ENCODE assay signal across 9 cellular contexts in the genomic region with DNA sequence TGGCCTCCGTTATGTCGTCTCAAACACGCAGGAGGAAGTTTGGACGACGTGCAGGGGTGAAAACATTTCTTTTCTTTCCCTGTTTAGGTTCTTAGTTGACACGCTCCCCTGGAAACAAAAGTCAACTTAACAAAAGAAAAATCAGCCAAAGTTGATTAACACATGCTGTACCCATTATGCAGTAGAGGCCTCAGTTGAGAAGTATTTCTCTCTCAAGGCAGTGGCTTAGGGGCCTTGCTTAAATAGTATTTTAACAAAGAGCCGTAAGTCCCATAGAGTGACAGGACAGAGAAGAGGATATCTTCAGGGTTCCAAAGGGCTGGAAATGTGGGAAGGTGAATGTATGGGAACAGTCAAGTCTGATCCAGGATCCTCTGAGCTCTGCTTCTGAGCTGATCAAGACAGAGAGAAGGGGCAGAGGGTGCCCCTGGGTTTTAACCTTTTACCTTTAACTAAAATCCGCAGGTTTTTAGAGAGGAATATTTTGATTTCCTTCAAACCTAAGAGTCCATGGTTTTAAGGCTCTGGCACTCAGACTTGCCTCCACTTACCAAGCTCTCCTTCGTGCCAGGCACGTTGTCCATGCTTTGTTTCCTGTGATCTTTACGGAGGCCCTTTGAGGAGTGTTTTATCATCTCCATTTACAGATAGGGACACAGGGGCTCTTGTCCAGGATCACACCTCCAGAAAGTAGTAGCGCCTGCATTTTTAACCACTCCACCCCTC. TPM values are rescaled to one million over a fixed set of nuclear protein-coding genes. Genes with fewer than 3 reads are reported as not detected.
DNase-seq lines count a peak whose midpoint lies in the region; ATAC-seq and TF ChIP-seq lines count a peak whose summit lies in the region.
"Had no signal": no experiment of that assay in that cellular context is flagged by ENCODE, and none has a peak within 500 bp of the region (broad histone marks: within the 10 kb centered on the region; RNA-seq: fewer than 3 reads in every experiment).

No MANE protein-coding gene starts in this region.

- intact Hi-C loops in sigmoid colon (cut with DNase I) (no loop called here), sciatic nerve (cut with DNase I) (no loop called here)

- H3K27me3 ChIP-seq in Peyer's patch (no peaks in the 10 kb centered on the region), gastroesophageal sphincter (no peaks in the 10 kb centered on the region), sigmoid colon (no peaks in the 10 kb centered on the region)

- TF ChIP-seq EP300 in gastroesophageal sphincter (IDR thresholded peaks at IDR 0.05) (no peak), sigmoid colon (IDR thresholded peaks at IDR 0.05) (no peak)

- H3K9me3 ChIP-seq in Peyer's patch (no peaks in the 10 kb centered on the region), gastroesophageal sphincter (no peaks in the 10 kb centered on the region), sigmoid colon (no peaks in the 10 kb centered on the region)

- H3K27ac ChIP-seq in Peyer's patch, result peak overlapping the region; percentile 85 to 97 (median 94)
- peak overlapping the region; percentile 24 to 87 (median 80) for H3K27ac ChIP-seq in gastroesophageal sphincter
- peak overlapping the region; percentile 73 to 83 (median 80) for H3K27ac ChIP-seq in sigmoid colon
- H3K27ac ChIP-seq: GM23248 had no signal

- peak overlapping the region; percentile 21; the same call in 1 of the 2 replicates for H3K4me3 ChIP-seq in GM08714 (ENCODE audit: low read length)
- peak overlapping the region; percentile 55 to 75 (median 64) for H3K4me3 ChIP-seq in Peyer's patch
- peak overlapping the region; percentile 46 to 52 for H3K4me3 ChIP-seq in gastroesophageal sphincter
- peak overlapping the region in 2 of 4 donors; percentile 38 to 48 for H3K4me3 ChIP-seq in sigmoid colon
- H3K4me3 ChIP-seq: GM23248 had no signal

- H3K36me3 ChIP-seq in Peyer's patch, result peaks cover 0 to 5% (median 0%) of the 10 kb centered on the region in 3 donors
- H3K36me3 ChIP-seq in gastroesophageal sphincter, result no peaks in the 10 kb centered on the region
- H3K36me3 ChIP-seq in sigmoid colon, result no peaks in the 10 kb centered on the region

- 34 to 52% methylated on average over 10 of the region's 12 CpGs for WGBS in gastroesophageal sphincter (ENCODE audit: low coverage in 1 of 2), 2 donors
- WGBS in sigmoid colon, 2 donors, result 48 to 49% methylated on average over 12 of the region's 12 CpGs

- DNase-seq in Peyer's patch (no peak), sigmoid colon (no peak), sciatic nerve (ENCODE audit: low spot score) (no peak), NCI-H526 treated with DMSO at 0.1 percent for 48 hours (lab: John Stamatoyannopoulos, UW) (no peak), pons (ENCODE audit: low spot score) (no peak)

- ATAC-seq in gastroesophageal sphincter, result no peak
- no peak for ATAC-seq in sciatic nerve
- no peak for ATAC-seq in HG03196 (IDR thresholded peaks at IDR 0.05; ENCODE audit: unreplicated experiment)

- TF ChIP-seq CTCF in Peyer's patch (IDR thresholded peaks at IDR 0.05) (no peak), gastroesophageal sphincter (IDR thresholded peaks at IDR 0.05) (no peak), sigmoid colon (IDR thresholded peaks at IDR 0.05) (no peak)

- TF ChIP-seq POLR2A in Peyer's patch (IDR thresholded peaks at IDR 0.05) (no peak), gastroesophageal sphincter (IDR thresholded peaks at IDR 0.05) (no peak), sigmoid colon (IDR thresholded peaks at IDR 0.05) (no peak)

- H3K4me1 ChIP-seq in Peyer's patch (peaks cover 3 to 24% (median 10%) of the 10 kb centered on the region in 4 donors), gastroesophageal sphincter (peaks cover 2 to 48% (median 4%) of the 10 kb centered on the region in 3 donors), sigmoid colon (peaks cover 0 to 16% (median 7%) of the 10 kb centered on the region in 4 donors)

RNA-seq across cellular contexts. Expression of a gene that starts 0.6 kb away (rescaled TPM):
- total RNA-seq in Peyer's patch (1,000 to 10,000 TPM in 2 of 4 donors, 100 to 1,000 TPM in 2; 759 to 2,006 (median 1,183) TPM), gastroesophageal sphincter (100 to 1,000 TPM; 142 to 720 (median 338) TPM), sigmoid colon (100 to 1,000 TPM; 176 to 362 (median 199) TPM), sciatic nerve (989 TPM)
- 1,000 to 10,000 TPM in 1 of 3 donors, 100 to 1,000 TPM in 2; 208 to 2,186 (median 596) TPM for polyA plus RNA-seq in sigmoid colon
- total RNA-seq: GM23248 had no signal

RNA-seq across cellular contexts. Expression of a gene that starts 36.2 kb away (rescaled TPM):
- total RNA-seq in Peyer's patch, result 1,000 to 10,000 TPM in 3 of 4 donors, 100 to 1,000 TPM in 1; 975 to 1,961 (median 1,274) TPM
- total RNA-seq in gastroesophageal sphincter, result 1,000 to 10,000 TPM; 1,275 to 3,828 (median 2,502) TPM
- total RNA-seq in sigmoid colon, result 1,000 to 10,000 TPM; 3,111 to 5,491 (median 5,342) TPM
- 1,000 to 10,000 TPM; 3,769 to 7,878 (median 4,593) TPM for polyA plus RNA-seq in sigmoid colon
- 1,412 TPM for total RNA-seq in sciatic nerve

RNA-seq across cellular contexts. Expression of a gene that starts 55.8 kb away (rescaled TPM):
- total RNA-seq in Peyer's patch (10 to 100 TPM; 19.4 to 85.0 (median 28.2) TPM), gastroesophageal sphincter (10 to 100 TPM; 25.4 to 55.7 (median 31.0) TPM), sigmoid colon (10 to 100 TPM; 17.4 to 28.1 (median 23.6) TPM), sciatic nerve (30.0 TPM)
- polyA plus RNA-seq in sigmoid colon, result 10 to 100 TPM in 1 of 3 donors, 1 to 10 TPM in 2; 5.4 to 26.4 (median 6.2) TPM
